Comparison of ENCODE assay signal across 1 cellular context in genomic region chr9:6757132-6757987, GRCh38.
TF ChIP-seq lines count a peak whose summit lies in the region.

TSS of gene KDM4C (plus strand) at chr9:6757973. CDS start at chr9:6792989, 35,016 bp downstream.

TF ChIP-seq in GM12878, 131 proteins besides CTCF, POLR2A, EP300 and RAD21 (continued from another document and continues in another):
- TF ChIP-seq PRDM15 (CRISPR knock-in tag; IDR thresholded peaks at IDR 0.05) (peak; percentile 95), USF2 (IDR thresholded peaks at IDR 0.05; ENCODE audit: borderline replicate concordance, low read depth, low read length) (peak; percentile 99), HDAC2 (IDR thresholded peaks at IDR 0.05) (no peak), SMAD1 (IDR thresholded peaks at IDR 0.05; ENCODE audit: low read depth, partially characterized antibody) (peak; percentile 79), BMI1 (IDR thresholded peaks at IDR 0.05; ENCODE audit: borderline replicate concordance) (no peak), ZNF687 (IDR thresholded peaks at IDR 0.05) (peak; percentile 95), CEBPB (IDR thresholded peaks at IDR 0.05; ENCODE audit: borderline replicate concordance in 1 of 2, low read depth in 2 of 2, low read length in 2 of 2) (no peak), IRF4 (IDR thresholded peaks at IDR 0.05; ENCODE audit: low read depth, low read length) (0 out of 2 replicates have a peak, but pooled peaks have one; percentile 10), TCF3 (IDR thresholded peaks at IDR 0.05; ENCODE audit: borderline replicate concordance, insufficient read depth, low read depth, low read length) (peak; percentile 62; the same call in 1 of the 2 replicates), PKNOX1 (IDR thresholded peaks at IDR 0.05) (peak; percentile 31), E2F4 (IDR thresholded peaks at IDR 0.05; ENCODE audit: low read depth, low read length) (no peak), ESRRA (IDR thresholded peaks at IDR 0.05; ENCODE audit: low read length) (peak; percentile 7; the same call in 1 of the 2 replicates), FOXM1 (IDR thresholded peaks at IDR 0.05; ENCODE audit: low read depth, low read length) (no peak; the same call in 1 of the 2 replicates), EGR1 (IDR thresholded peaks at IDR 0.05; ENCODE audit: borderline replicate concordance in 1 of 2, low read depth in 2 of 2, low read length in 2 of 2) (peak in 1 of 2 experiments; percentile 82; a peak in 2 of 3 replicates), MYC (IDR thresholded peaks at IDR 0.05; ENCODE audit: insufficient read depth, insufficient read length, insufficient replicate concordance, low read length, severe bottlenecking) (no peak), NKRF (conservative IDR thresholded peaks at IDR 0.05) (peak; percentile 85), IRF3 (IDR thresholded peaks at IDR 0.05) (peak; percentile 79), MAX (IDR thresholded peaks at IDR 0.05; ENCODE audit: low read depth, low read length) (peak; percentile 97), BHLHE40 (IDR thresholded peaks at IDR 0.05; ENCODE audit: borderline replicate concordance in 1 of 2, low read depth in 2 of 2, low read length in 1 of 2) (peak; percentile 96 to 99), BCLAF1 (IDR thresholded peaks at IDR 0.05) (peak; percentile 82), ZNF384 (IDR thresholded peaks at IDR 0.05; ENCODE audit: borderline replicate concordance, low read depth, low read length) (no peak), NFYA (IDR thresholded peaks at IDR 0.05; ENCODE audit: borderline replicate concordance, low read depth, low read length) (no peak), EZH2 (IDR thresholded peaks at IDR 0.05; ENCODE audit: borderline replicate concordance, control insufficient read depth, low read depth, low read length) (no peak), E4F1 (IDR thresholded peaks at IDR 0.05; ENCODE audit: borderline replicate concordance, partially characterized antibody) (peak; percentile 84), HCFC1 (IDR thresholded peaks at IDR 0.05; ENCODE audit: low read length) (no peak; the same call in none of the 2 replicates), CBX3 (IDR thresholded peaks at IDR 0.05; ENCODE audit: borderline replicate concordance, low read depth) (no peak), KAT2A (conservative IDR thresholded peaks at IDR 0.05; ENCODE audit: control insufficient read depth, low read depth, low read length) (no peak), EED (IDR thresholded peaks at IDR 0.05; ENCODE audit: low read depth) (no peak; the same call in 1 of the 2 replicates)
